ENCODE assay signal across 8 cellular contexts in the genomic region with DNA sequence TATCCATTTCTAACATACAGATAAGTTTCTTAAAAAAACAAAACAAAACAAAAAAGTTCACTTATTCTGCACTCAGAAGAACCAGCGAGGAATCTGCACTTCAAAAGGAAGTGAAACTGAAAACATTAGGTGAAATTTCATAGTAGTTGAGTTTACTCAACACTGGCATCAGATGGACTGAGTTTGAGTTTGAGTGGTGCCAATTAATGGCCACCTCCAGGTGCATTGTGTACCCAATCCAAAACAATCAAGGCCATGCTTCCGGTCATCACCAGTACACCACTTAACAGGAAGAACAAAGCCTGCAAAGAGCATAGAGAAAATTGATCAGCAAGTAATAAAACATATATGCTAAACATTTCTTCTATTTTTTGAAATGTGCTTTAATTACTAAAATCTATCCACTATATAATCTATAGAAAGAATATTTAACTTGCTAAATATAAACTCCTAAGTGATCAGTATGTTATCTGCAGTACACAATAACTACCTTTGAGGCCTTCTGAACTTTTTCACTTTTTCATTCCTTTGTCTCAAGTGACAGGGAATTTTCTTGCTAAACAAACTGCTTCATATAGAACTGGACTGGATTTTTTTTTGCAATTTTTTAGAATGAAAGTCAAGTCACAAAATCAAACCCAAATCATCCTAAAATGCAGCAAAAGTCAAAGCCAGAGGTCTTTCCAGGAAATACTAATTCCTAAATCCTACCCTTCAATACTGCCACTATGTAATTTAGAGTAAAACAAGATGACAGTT. TPM values are rescaled to one million over a fixed set of nuclear protein-coding genes. Genes with fewer than 3 reads are reported as not detected.
DNase-seq lines count a peak whose midpoint lies in the region; ATAC-seq and TF ChIP-seq lines count a peak whose summit lies in the region.

No MANE protein-coding gene starts in this region.

- H3K4me1 ChIP-seq in prostate gland (replicated peaks), result peaks cover 9% of the 10 kb centered on the region

- peak; percentile 62 for ATAC-seq in GM18502 (IDR thresholded peaks at IDR 0.05; ENCODE audit: poor library complexity, unreplicated experiment)
- peak; percentile 64 for ATAC-seq in GM21423 (IDR thresholded peaks at IDR 0.05; ENCODE audit: unreplicated experiment)
- ATAC-seq in HG03520 (IDR thresholded peaks at IDR 0.05; ENCODE audit: unreplicated experiment), result peak; percentile 56

- H3K9me3 ChIP-seq in prostate gland, result no peaks in the 10 kb centered on the region

- H3K4me3 ChIP-seq in epithelial cell of esophagus (ENCODE audit: low read length), result no peak overlapping the region
- H3K4me3 ChIP-seq in prostate gland, result no peak overlapping the region

- no peak overlapping the region for H3K27ac ChIP-seq in prostate gland

- peaks cover 3 to 25% of the 10 kb centered on the region in 2 donors for H3K36me3 ChIP-seq in prostate gland

- DNase-seq in epithelial cell of esophagus (ENCODE audit: low read depth) (peak; percentile 30), GOT3 (lab: John Stamatoyannopoulos, UW) (no peak), occipital lobe (lab: John Stamatoyannopoulos, UW) (no peak), NCI-H226 (no peak), prostate gland (ENCODE audit: low spot score) (no peak)

- no peaks in the 10 kb centered on the region for H3K27me3 ChIP-seq in prostate gland (replicated peaks; ENCODE audit: insufficient read depth)

- TF ChIP-seq CTCF in epithelial cell of esophagus (IDR thresholded peaks at IDR 0.05; ENCODE audit: insufficient read depth, low read depth, low read length, missing control alignments) (no peak), prostate gland (IDR thresholded peaks at IDR 0.05) (no peak)

- intact Hi-C loops in prostate gland (cut with DNase I), result loop anchor here (10.0 kb wide), 2 partner anchors 206 to 574 kb away; no protein-coding TSS in a partner anchor

- no peak for TF ChIP-seq POLR2A in prostate gland (IDR thresholded peaks at IDR 0.05)

- WGBS in prostate gland, result 82% methylated on average over 2 of the region's 2 CpGs

RNA-seq across cellular contexts. Expression of gene SLC38A2, which starts 11.5 kb away (rescaled TPM):
- total RNA-seq in occipital lobe (259 TPM), prostate gland (100 to 1,000 TPM; 116 to 264 TPM)
